In the genomic region with DNA sequence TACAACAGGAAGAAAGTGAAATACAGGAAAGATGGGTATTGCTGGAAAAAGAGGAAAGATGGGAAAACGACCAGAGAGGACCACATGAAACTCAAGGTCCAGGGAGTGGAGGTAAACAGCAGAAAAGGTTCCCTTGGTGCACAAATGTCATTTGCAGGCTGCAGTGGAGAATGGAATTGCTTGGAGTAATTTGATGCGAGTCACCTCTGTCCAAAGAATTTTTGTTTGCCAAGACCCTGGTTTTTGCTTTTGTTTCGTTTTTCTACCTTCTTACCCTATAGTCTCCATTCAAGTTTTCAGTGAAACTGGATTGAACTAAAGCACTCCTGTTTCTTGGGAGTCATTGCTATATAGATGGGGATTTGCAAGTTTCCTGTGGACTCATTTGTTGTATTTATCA, we compare ENCODE assay signal across 15 cellular contexts.
"Had no signal": no experiment of that assay in that cellular context is flagged by ENCODE, and none has a peak within 500 bp of the region (broad histone marks: within the 10 kb centered on the region; RNA-seq: fewer than 3 reads in every experiment).

No MANE protein-coding gene starts in this region.

- H3K27ac ChIP-seq: heart left ventricle, left lung, lower lobe of right lung, right atrium auricular region, sigmoid colon, suprapubic skin, thyroid gland had no signal

- H3K36me3 ChIP-seq: heart left ventricle, left lung, lower lobe of right lung, right atrium auricular region, sigmoid colon, suprapubic skin, thyroid gland had no signal

- H3K27me3 ChIP-seq: right atrium auricular region, sigmoid colon, thyroid gland had no signal

- DNase-seq: dermis blood vessel endothelial cell; heart left ventricle; hippocampal formation; left lung; lower lobe of right lung; natural killer cell; posterior cingulate gyrus; sigmoid colon; small intestine; stimulated activated CD4-positive, alpha-beta T cell treated with anti-CD3 and anti-CD28 coated beads, Interleukin-4, amount 100 ng/mL, for 1 hour; stimulated activated CD8-positive, alpha-beta memory T cell treated with anti-CD3 and anti-CD28 coated beads, Interleukin-4, amount 100 ng/mL, for 48 hours; stimulated activated naive CD8-positive, alpha-beta T cell treated with anti-CD3 and anti-CD28 coated beads, Interleukin-15, Interleukin-2, amounts not matched to agents 100 U/mL and 50 U/mL, for 24 hours; thyroid gland had no signal

- H3K4me3 ChIP-seq: heart left ventricle, left lung, lower lobe of right lung, right atrium auricular region, sigmoid colon, suprapubic skin, thyroid gland had no signal

- H3K4me1 ChIP-seq: heart left ventricle, left lung, lower lobe of right lung, right atrium auricular region, sigmoid colon, suprapubic skin, thyroid gland had no signal

- H3K9me3 ChIP-seq: heart left ventricle, left lung, lower lobe of right lung, right atrium auricular region, sigmoid colon, suprapubic skin, thyroid gland had no signal
